ENCODE assay signal across 8 cellular contexts in genomic region chr7:106071999-106072714, GRCh38. TPM values are rescaled to one million over a fixed set of nuclear protein-coding genes. Genes with fewer than 3 reads are reported as not detected.
DNase-seq lines count a peak whose midpoint lies in the region; ATAC-seq and TF ChIP-seq lines count a peak whose summit lies in the region.

No MANE protein-coding gene starts in this region.

- POLR2A ChIA-PET in RWPE1 (lab: Yijun Ruan, JAX; ENCODE audit: low non-redundant PET) = interaction anchor here (1.1 kb wide), 1 partner anchor 14 kb away, joined by 4 read pairs; no protein-coding TSS in a partner anchor

- H3K27ac ChIP-seq in RWPE1 (peak overlapping the region; percentile 92), foreskin keratinocyte (peak overlapping the region; percentile 21), subcutaneous abdominal adipose tissue (ENCODE audit: low read depth, low read length) (peak overlapping the region; percentile 75)

- peak overlapping the region in 1 of 5 donors; percentile 17 for H3K4me3 ChIP-seq in subcutaneous abdominal adipose tissue (ENCODE audit: low read depth in 1 of 5, low read length in 5 of 5)

- peak overlapping the region in 3 of 5 donors; percentile 39 to 56 (median 48) for H3K9ac ChIP-seq in subcutaneous abdominal adipose tissue (ENCODE audit: low read length in 5 of 5)

- no peaks in the 10 kb centered on the region for H3K9me3 ChIP-seq in subcutaneous abdominal adipose tissue (ENCODE audit: control insufficient read depth in 5 of 5, low read length in 5 of 5)

- CTCF ChIA-PET in RWPE1 (lab: Yijun Ruan, JAX) = interaction anchor here (0.6 to 1.5 kb wide), 5 partner anchors 10 to 273 kb away, joined by 3 to 8 read pairs (median 3); no protein-coding TSS in a partner anchor

- peak; percentile 2 for ATAC-seq in HG03460 (IDR thresholded peaks at IDR 0.05; ENCODE audit: unreplicated experiment)
- ATAC-seq in foreskin keratinocyte = no peak
- ATAC-seq in HG03520 (IDR thresholded peaks at IDR 0.05; ENCODE audit: unreplicated experiment) = no peak
- ATAC-seq in GM18858 (IDR thresholded peaks at IDR 0.05; ENCODE audit: unreplicated experiment) = no peak

- DNase-seq in DMS153 (lab: John Stamatoyannopoulos, UW) (peak; percentile 85), RWPE1 (ENCODE audit: low spot score) (no peak), foreskin keratinocyte (no peak), HCEC 1CT (no peak)

- TF ChIP-seq CTCF in RWPE1 (conservative IDR thresholded peaks at IDR 0.05; ENCODE audit: low read depth) (no peak), foreskin keratinocyte (conservative IDR thresholded peaks at IDR 0.05) (no peak)

- H3K4me1 ChIP-seq in foreskin keratinocyte = peaks cover 38% of the 10 kb centered on the region
- H3K4me1 ChIP-seq in subcutaneous abdominal adipose tissue (ENCODE audit: control insufficient read depth in 5 of 5, insufficient read depth in 5 of 5, low read length in 5 of 5) = peaks cover 8 to 60% (median 54%) of the 10 kb centered on the region in 5 donors

- no peaks in the 10 kb centered on the region for H3K27me3 ChIP-seq in foreskin keratinocyte
- H3K27me3 ChIP-seq in subcutaneous abdominal adipose tissue (ENCODE audit: control insufficient read depth in 5 of 5, insufficient read depth in 4 of 5, low read length in 5 of 5) = no peaks in the 10 kb centered on the region

- no peaks in the 10 kb centered on the region for H3K36me3 ChIP-seq in subcutaneous abdominal adipose tissue (ENCODE audit: control insufficient read depth in 5 of 5, insufficient read depth in 5 of 5, low read length in 5 of 5)

RNA-seq across cellular contexts. Expression of gene SYPL1, which starts 40.0 kb away (rescaled TPM):
- 94.3 and 98.9 TPM in 2 replicates for total RNA-seq in foreskin keratinocyte
- polyA plus RNA-seq in foreskin keratinocyte = 70.4 and 86.3 TPM in 2 replicates

Comparison
In these comparisons a context has a peak if more than half of its experiments do, and no peak if none do; other contexts are left out.
1. H3K27ac ChIP-seq: peak in every context shown above with its lines; median percentile 92 in RWPE1; 75 in subcutaneous abdominal adipose tissue; 21 in foreskin keratinocyte.